10 cellular contexts compared by ENCODE assay signal in the genomic region with DNA sequence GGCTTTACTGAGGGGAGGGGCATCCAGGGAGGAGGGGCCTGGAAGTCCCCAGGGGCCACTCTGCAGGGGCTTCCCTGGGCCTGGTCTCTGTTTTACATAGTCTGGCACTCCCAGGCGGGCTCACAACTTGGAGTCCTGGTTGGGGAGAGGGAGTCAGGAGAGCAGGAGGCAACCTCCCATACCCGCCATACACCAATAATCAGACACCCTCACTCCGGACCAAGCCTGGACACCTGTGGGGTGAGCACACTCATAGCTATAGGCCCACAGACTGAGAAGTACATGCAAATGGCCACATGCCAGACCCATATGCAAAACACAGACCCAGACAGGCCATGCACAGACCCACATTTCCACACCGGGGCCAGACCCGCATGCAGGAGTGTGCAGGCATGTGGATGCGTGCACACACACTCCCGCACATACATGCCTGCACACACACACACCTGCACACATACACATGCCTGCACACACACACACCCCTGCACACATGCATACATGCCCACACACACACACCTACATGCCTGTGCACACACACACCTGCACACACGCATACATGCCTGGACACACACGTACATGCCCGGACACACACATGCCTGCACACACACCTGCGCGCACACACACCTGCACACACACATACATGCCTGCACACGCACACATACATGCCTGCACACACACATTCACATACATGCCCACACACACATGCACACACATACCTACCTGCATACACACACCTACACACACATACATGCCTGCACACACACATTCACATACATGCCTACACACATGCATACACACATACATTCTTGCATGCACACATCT.
DNase-seq lines count a peak whose midpoint lies in the region; ATAC-seq lines count a peak whose summit lies in the region.
"Had no signal": no experiment of that assay in that cellular context is flagged by ENCODE, and none has a peak within 500 bp of the region (broad histone marks: within the 10 kb centered on the region; RNA-seq: fewer than 3 reads in every experiment).

No MANE protein-coding gene starts in this region.

- peak overlapping the region; percentile 96 for H3K27ac Mint-ChIP-seq in activated naive CD4-positive, alpha-beta T cell treated with anti-CD3 and anti-CD28 coated beads for 36 hours
- H3K27ac Mint-ChIP-seq in stimulated activated memory B cell treated with anti-CD40 and anti-IgM and Interleukin-4, amounts not matched to agents 10 μg/mL and 1 μg/mL and 100 μg/mL, for 72 hours = peak overlapping the region; percentile 98

- H3K4me1 Mint-ChIP-seq in activated naive CD4-positive, alpha-beta T cell treated with anti-CD3 and anti-CD28 coated beads for 36 hours (ENCODE audit: low read depth) = peaks cover 68% of the 10 kb centered on the region
- peaks cover 75% of the 10 kb centered on the region for H3K4me1 Mint-ChIP-seq in stimulated activated memory B cell treated with anti-CD40 and anti-IgM and Interleukin-4, amounts not matched to agents 10 μg/mL and 1 μg/mL and 100 μg/mL, for 72 hours

- intact Hi-C loops in activated naive CD4-positive, alpha-beta T cell treated with anti-CD3 and anti-CD28 coated beads for 36 hours (cut with micrococcal nuclease) = no loop called here

- H3K9me3 ChIP-seq in NT2/D1 (ENCODE audit: insufficient read depth, low read length) = no peaks in the 10 kb centered on the region
- no peaks in the 10 kb centered on the region for H3K9me3 ChIP-seq in MG63

- H3K27me3 Mint-ChIP-seq in activated naive CD4-positive, alpha-beta T cell treated with anti-CD3 and anti-CD28 coated beads for 36 hours (ENCODE audit: low read depth) = no peaks in the 10 kb centered on the region
- H3K27me3 Mint-ChIP-seq in stimulated activated memory B cell treated with anti-CD40 and anti-IgM and Interleukin-4, amounts not matched to agents 10 μg/mL and 1 μg/mL and 100 μg/mL, for 72 hours = no peaks in the 10 kb centered on the region

- H3K4me3 Mint-ChIP-seq in activated naive CD4-positive, alpha-beta T cell treated with anti-CD3 and anti-CD28 coated beads for 36 hours = no peak overlapping the region
- peak overlapping the region; percentile 27 for H3K4me3 Mint-ChIP-seq in stimulated activated memory B cell treated with anti-CD40 and anti-IgM and Interleukin-4, amounts not matched to agents 10 μg/mL and 1 μg/mL and 100 μg/mL, for 72 hours

- H3K4me3 ChIP-seq in NT2/D1 (ENCODE audit: insufficient read length, low read depth) (no peak overlapping the region), MG63 (no peak overlapping the region)

- H3K27me3 ChIP-seq in NT2/D1 (ENCODE audit: insufficient read depth, insufficient read length) = no peaks in the 10 kb centered on the region
- no peaks in the 10 kb centered on the region for H3K27me3 ChIP-seq in MG63

- H3K36me3 ChIP-seq in NT2/D1 (ENCODE audit: insufficient read depth, insufficient read length, low read length) (no peaks in the 10 kb centered on the region), MG63 (no peaks in the 10 kb centered on the region)

- CTCF ChIA-PET in activated naive CD4-positive, alpha-beta T cell treated with anti-CD3 and anti-CD28 coated beads for 36 hours (lab: Charles Lee) = interaction anchor here (1.0 kb wide), 1 partner anchor 49 kb away, joined by 4 read pairs; no protein-coding TSS in a partner anchor

- H3K36me3 Mint-ChIP-seq in activated naive CD4-positive, alpha-beta T cell treated with anti-CD3 and anti-CD28 coated beads for 36 hours (ENCODE audit: low read depth) = no peaks in the 10 kb centered on the region
- no peaks in the 10 kb centered on the region for H3K36me3 Mint-ChIP-seq in stimulated activated memory B cell treated with anti-CD40 and anti-IgM and Interleukin-4, amounts not matched to agents 10 μg/mL and 1 μg/mL and 100 μg/mL, for 72 hours

- no peaks in the 10 kb centered on the region for H3K9me3 Mint-ChIP-seq in activated naive CD4-positive, alpha-beta T cell treated with anti-CD3 and anti-CD28 coated beads for 36 hours
- no peaks in the 10 kb centered on the region for H3K9me3 Mint-ChIP-seq in stimulated activated memory B cell treated with anti-CD40 and anti-IgM and Interleukin-4, amounts not matched to agents 10 μg/mL and 1 μg/mL and 100 μg/mL, for 72 hours

- peak overlapping the region; percentile 26 for H3K9ac ChIP-seq in NT2/D1 (ENCODE audit: insufficient read length, low read depth)

- no peak for DNase-seq in activated naive CD4-positive, alpha-beta T cell treated with anti-CD3 and anti-CD28 coated beads for 36 hours
- no peak for DNase-seq in activated naive CD4-positive, alpha-beta T cell (lab: John Stamatoyannopoulos, UW)
- DNase-seq in NT2/D1 (ENCODE audit: low read depth, low spot score) (no peak), activated gamma-delta T cell (lab: John Stamatoyannopoulos, UW) (no peak), MG63 (no peak)
- DNase-seq in effector CD8-positive, alpha-beta T cell (lab: John Stamatoyannopoulos, UW) = no peak
- DNase-seq: central memory CD4-positive, alpha-beta T cell; kidney glomerular epithelial cell had no signal

- H3K4me1 ChIP-seq in NT2/D1 (ENCODE audit: insufficient read depth, insufficient read length) = peaks cover 67% of the 10 kb centered on the region

- peak; percentile 50 for ATAC-seq in HG02588 (IDR thresholded peaks at IDR 0.05; ENCODE audit: unreplicated experiment)
- peak; percentile 64 for ATAC-seq in stimulated activated memory B cell treated with anti-CD40 and anti-IgM and Interleukin-4, amounts not matched to agents 10 μg/mL and 1 μg/mL and 100 μg/mL, for 72 hours
